13 cellular contexts compared by ENCODE assay signal in the genomic region with DNA sequence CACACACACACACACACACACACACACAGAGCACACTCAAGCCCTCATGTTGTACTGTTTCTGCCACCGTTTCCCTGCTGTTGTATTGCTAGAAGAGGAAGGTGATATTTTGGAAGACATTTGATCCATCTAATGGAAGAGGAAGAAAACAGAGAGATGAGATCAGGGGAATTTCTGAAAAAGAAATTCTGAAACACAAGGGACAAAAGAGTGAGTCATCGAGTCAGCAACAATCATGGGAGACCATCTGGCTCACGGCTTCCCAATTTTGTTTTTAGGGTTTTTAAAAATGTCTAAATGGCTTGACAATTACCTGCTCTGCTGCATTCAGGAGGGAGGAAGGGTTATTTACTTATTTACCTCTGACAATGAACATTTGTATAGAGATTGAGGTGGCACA. TPM values are rescaled to one million over a fixed set of nuclear protein-coding genes. Genes with fewer than 3 reads are reported as not detected.
DNase-seq lines count a peak whose midpoint lies in the region; ATAC-seq and TF ChIP-seq lines count a peak whose summit lies in the region.
"Had no signal": no experiment of that assay in that cellular context is flagged by ENCODE, and none has a peak within 500 bp of the region (broad histone marks: within the 10 kb centered on the region; RNA-seq: fewer than 3 reads in every experiment).

No MANE protein-coding gene starts in this region.

- TF ChIP-seq POLR2A in breast epithelium (IDR thresholded peaks at IDR 0.05) = no peak

- intact Hi-C loops in breast epithelium (cut with DNase I; ENCODE audit: low total_unique reads) = no loop called here

- H3K27ac ChIP-seq in breast epithelium = peak overlapping the region; percentile 11 to 32
- H3K27ac ChIP-seq: left lung had no signal

- H3K9ac ChIP-seq in ES-I3 (ENCODE audit: low read depth, low read length) = 0 out of 2 replicates have a peak overlapping the region, but pooled peaks have one; percentile 6

- H3K36me3 ChIP-seq in ES-I3 (ENCODE audit: insufficient read depth, low read length) (no peaks in the 10 kb centered on the region), breast epithelium (no peaks in the 10 kb centered on the region)
- H3K36me3 ChIP-seq: left lung had no signal

- no peak for TF ChIP-seq CTCF in breast epithelium (IDR thresholded peaks at IDR 0.05)

- peak; percentile 41 for DNase-seq in NCI-H1694 (lab: John Stamatoyannopoulos, UW)
- no peak for DNase-seq in breast epithelium (ENCODE audit: low spot score in 2 of 2)
- peak; percentile 32 for DNase-seq in myocyte (ENCODE audit: low read depth)
- DNase-seq in activated CD8-positive, alpha-beta memory T cell treated with anti-CD3 and anti-CD28 coated beads, Interleukin-2, amount 50 U/mL, for 4 hours = no peak
- no peak for DNase-seq in cerebellum (ENCODE audit: low spot score)
- DNase-seq in HUDEP-2 (lab: John Stamatoyannopoulos, UW; ENCODE audit: unreplicated experiment in 76 of 76) = no peak
- DNase-seq: activated naive CD4-positive, alpha-beta T cell treated with anti-CD3 and anti-CD28 coated beads, Interleukin-2, amount 50 U/mL, for 16 hours; C1 segment of cervical spinal cord; hippocampal formation; left lung; NCI-H1105 had no signal

- no peaks in the 10 kb centered on the region for H3K27me3 ChIP-seq in breast epithelium
- H3K27me3 ChIP-seq: left lung had no signal

- H3K4me3 ChIP-seq in breast epithelium = no peak overlapping the region
- H3K4me3 ChIP-seq: left lung had no signal

- H3K4me1 ChIP-seq in ES-I3 (ENCODE audit: insufficient read depth, low read length) (peaks cover 18% of the 10 kb centered on the region), breast epithelium (no peaks in the 10 kb centered on the region)

- H3K9me3 ChIP-seq in ES-I3 (ENCODE audit: control insufficient read depth, insufficient read depth, low read length) = no peaks in the 10 kb centered on the region
- H3K9me3 ChIP-seq in breast epithelium = no peaks in the 10 kb centered on the region
- H3K9me3 ChIP-seq: left lung had no signal

- ATAC-seq in GM18870 (IDR thresholded peaks at IDR 0.05; ENCODE audit: unreplicated experiment) = no peak
- ATAC-seq: left lung had no signal

RNA-seq across cellular contexts. Expression of gene SOX4, which starts 22.0 kb away (rescaled TPM):
- total RNA-seq in breast epithelium (10 to 100 TPM; 18.2 to 71.0 (median 48.8) TPM), myocyte (20.1 and 26.4 TPM in 2 replicates), cerebellum (217 TPM)
- 7.8 TPM for polyA plus RNA-seq in myocyte (2012)

Comparison
In these comparisons a context has a peak if more than half of its experiments do, and no peak if none do; other contexts are left out.
1. DNase-seq: peak in NCI-H1694 (single experiment) and myocyte (single experiment); none in breast epithelium (0 of 2), activated CD8-positive, alpha-beta memory T cell treated with anti-CD3 and anti-CD28 coated beads, Interleukin-2, amount 50 U/mL, for 4 hours (single experiment), cerebellum (single experiment) and HUDEP-2 (0 of 76).